8 cellular contexts compared by ENCODE assay signal in the genomic region with DNA sequence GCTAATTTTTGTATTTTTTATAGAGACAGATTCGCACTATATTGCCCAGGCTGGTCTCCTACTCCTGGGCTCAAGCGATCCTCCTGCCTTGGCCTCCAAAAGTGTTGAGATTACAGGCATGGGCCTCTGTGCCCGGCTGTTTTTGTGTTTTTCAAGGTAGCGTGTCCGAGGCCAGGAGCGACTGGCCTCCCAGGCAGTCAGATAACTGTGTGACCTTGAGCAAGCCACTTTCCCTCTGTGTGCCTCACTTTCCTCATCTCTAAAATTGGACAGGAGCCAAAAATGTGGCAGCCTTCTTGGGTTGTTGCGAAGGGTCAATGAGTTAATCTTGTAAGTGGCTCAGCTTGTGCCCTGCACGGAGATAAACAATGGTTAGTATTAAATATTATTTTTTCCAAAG. TPM values are rescaled to one million over a fixed set of nuclear protein-coding genes. Genes with fewer than 3 reads are reported as not detected.
A peak's percentile ranks its signal among the peaks of the same experiment; 100 is the strongest.
DNase-seq lines count a peak whose midpoint lies in the region; ATAC-seq and TF ChIP-seq lines count a peak whose summit lies in the region.

No MANE protein-coding gene starts in this region.

- ATAC-seq in activated naive CD8-positive, alpha-beta T cell treated with anti-CD3 and anti-CD28 coated beads, Interleukin-2, amount 50 U/mL, for 24 hours = no peak
- ATAC-seq in HG03442 (IDR thresholded peaks at IDR 0.05; ENCODE audit: unreplicated experiment) = no peak

- H3K4me1 ChIP-seq in BE2C = no peaks in the 10 kb centered on the region; the same call in 1 of the 2 replicates
- H3K4me1 ChIP-seq in HUES48 (ENCODE audit: control insufficient read depth, insufficient read depth, low read length) = peaks cover 12% of the 10 kb centered on the region; the same call in 1 of the 2 replicates
- peaks cover 21% of the 10 kb centered on the region for H3K4me1 ChIP-seq in osteoblast (ENCODE audit: insufficient read depth, low read length)

- H3K4me3 ChIP-seq in BE2C (ENCODE audit: low read depth, low read length) (peak overlapping the region; percentile 7), HUES48 (ENCODE audit: low read depth, low read length) (0 out of 2 replicates have a peak overlapping the region, but pooled peaks have one; percentile 16), osteoblast (ENCODE audit: insufficient read depth, low read length) (no peak overlapping the region)

- H3K27me3 ChIP-seq in BE2C = no peaks in the 10 kb centered on the region
- H3K27me3 ChIP-seq in HUES48 (ENCODE audit: control insufficient read depth, insufficient read depth, low read length) = no peaks in the 10 kb centered on the region
- H3K27me3 ChIP-seq in osteoblast (ENCODE audit: insufficient read depth, low read length) = no peaks in the 10 kb centered on the region

- H3K27ac ChIP-seq in HUES48 (ENCODE audit: low read depth, low read length) (no peak overlapping the region), osteoblast (ENCODE audit: low read depth, low read length) (peak overlapping the region; percentile 51)

- H3K9ac ChIP-seq in HUES48 (ENCODE audit: low read depth, low read length) = no peak overlapping the region

- H3K4me2 ChIP-seq in osteoblast (ENCODE audit: insufficient read depth, low read length) = no peak overlapping the region

- H3K4me3 Mint-ChIP-seq in activated naive CD8-positive, alpha-beta T cell treated with anti-CD3 and anti-CD28 coated beads, Interleukin-2, amount 50 U/mL, for 24 hours = peak overlapping the region; percentile 92

- peaks cover 39% of the 10 kb centered on the region for H4K20me1 ChIP-seq in osteoblast (ENCODE audit: insufficient read depth, low read length)

- H3K36me3 ChIP-seq in BE2C = peaks cover 7% of the 10 kb centered on the region
- H3K36me3 ChIP-seq in HUES48 (ENCODE audit: control insufficient read depth, insufficient read depth, low read length) = no peaks in the 10 kb centered on the region
- no peaks in the 10 kb centered on the region for H3K36me3 ChIP-seq in osteoblast (ENCODE audit: insufficient read depth, low read length)

- H3K4me1 Mint-ChIP-seq in activated naive CD8-positive, alpha-beta T cell treated with anti-CD3 and anti-CD28 coated beads, Interleukin-2, amount 50 U/mL, for 24 hours = peaks cover 66% of the 10 kb centered on the region

- H3K27ac Mint-ChIP-seq in activated naive CD8-positive, alpha-beta T cell treated with anti-CD3 and anti-CD28 coated beads, Interleukin-2, amount 50 U/mL, for 24 hours = peak overlapping the region; percentile 98

- TF ChIP-seq CTCF in BE2C (IDR thresholded peaks at IDR 0.05; ENCODE audit: low read depth, low read length) (no peak), osteoblast (IDR thresholded peaks at IDR 0.05; ENCODE audit: extremely low read depth, low read depth, low read length) (no peak)

- peaks cover 77% of the 10 kb centered on the region for H3K79me2 ChIP-seq in osteoblast (ENCODE audit: insufficient read depth, low read length)

- no peak for DNase-seq in BE2C
- no peak for DNase-seq in activated naive CD8-positive, alpha-beta T cell treated with anti-CD3 and anti-CD28 coated beads, Interleukin-2, amount 50 U/mL, for 24 hours
- no peak for DNase-seq in osteoblast (ENCODE audit: insufficient read length, low spot score, missing footprints)
- no peak for DNase-seq in NCI-H2171 (lab: John Stamatoyannopoulos, UW)
- DNase-seq in kidney glomerular epithelial cell (lab: John Stamatoyannopoulos, UW) = no peak
- no peak for DNase-seq in SHP77 treated with DMSO at 0.1 percent for 48 hours (lab: John Stamatoyannopoulos, UW)

- peaks cover 2% of the 10 kb centered on the region for H3K27me3 Mint-ChIP-seq in activated naive CD8-positive, alpha-beta T cell treated with anti-CD3 and anti-CD28 coated beads, Interleukin-2, amount 50 U/mL, for 24 hours

- H3K9me3 ChIP-seq in BE2C = no peaks in the 10 kb centered on the region
- H3K9me3 ChIP-seq in HUES48 (ENCODE audit: control insufficient read depth, insufficient read depth, low read length) = no peaks in the 10 kb centered on the region
- no peaks in the 10 kb centered on the region for H3K9me3 ChIP-seq in osteoblast (ENCODE audit: low read depth, low read length)

- H3K36me3 Mint-ChIP-seq in activated naive CD8-positive, alpha-beta T cell treated with anti-CD3 and anti-CD28 coated beads, Interleukin-2, amount 50 U/mL, for 24 hours (ENCODE audit: low read depth) = peaks cover 25% of the 10 kb centered on the region

- H3K9me3 Mint-ChIP-seq in activated naive CD8-positive, alpha-beta T cell treated with anti-CD3 and anti-CD28 coated beads, Interleukin-2, amount 50 U/mL, for 24 hours = no peaks in the 10 kb centered on the region

- H2AFZ ChIP-seq in osteoblast (ENCODE audit: low read length) = no peak overlapping the region

RNA-seq across cellular contexts. Expression of gene ABCC1, which starts 2.4 kb away (rescaled TPM):
- polyA plus RNA-seq in BE2C (2012; ENCODE audit: insufficient read depth, insufficient read length, low read depth) = 84.0 TPM
- 33.7 and 37.7 TPM in 2 replicates for total RNA-seq in osteoblast
